1 cellular context compared by ENCODE assay signal in genomic region chr22:33302049-33302545, GRCh38.
TF ChIP-seq lines count a peak whose summit lies in the region.

No MANE protein-coding gene starts in this region.

TF ChIP-seq in HepG2, 621 proteins besides CTCF, POLR2A, EP300 and RAD21 (continued from another document and continues in another):
- TF ChIP-seq, protein P1, sequence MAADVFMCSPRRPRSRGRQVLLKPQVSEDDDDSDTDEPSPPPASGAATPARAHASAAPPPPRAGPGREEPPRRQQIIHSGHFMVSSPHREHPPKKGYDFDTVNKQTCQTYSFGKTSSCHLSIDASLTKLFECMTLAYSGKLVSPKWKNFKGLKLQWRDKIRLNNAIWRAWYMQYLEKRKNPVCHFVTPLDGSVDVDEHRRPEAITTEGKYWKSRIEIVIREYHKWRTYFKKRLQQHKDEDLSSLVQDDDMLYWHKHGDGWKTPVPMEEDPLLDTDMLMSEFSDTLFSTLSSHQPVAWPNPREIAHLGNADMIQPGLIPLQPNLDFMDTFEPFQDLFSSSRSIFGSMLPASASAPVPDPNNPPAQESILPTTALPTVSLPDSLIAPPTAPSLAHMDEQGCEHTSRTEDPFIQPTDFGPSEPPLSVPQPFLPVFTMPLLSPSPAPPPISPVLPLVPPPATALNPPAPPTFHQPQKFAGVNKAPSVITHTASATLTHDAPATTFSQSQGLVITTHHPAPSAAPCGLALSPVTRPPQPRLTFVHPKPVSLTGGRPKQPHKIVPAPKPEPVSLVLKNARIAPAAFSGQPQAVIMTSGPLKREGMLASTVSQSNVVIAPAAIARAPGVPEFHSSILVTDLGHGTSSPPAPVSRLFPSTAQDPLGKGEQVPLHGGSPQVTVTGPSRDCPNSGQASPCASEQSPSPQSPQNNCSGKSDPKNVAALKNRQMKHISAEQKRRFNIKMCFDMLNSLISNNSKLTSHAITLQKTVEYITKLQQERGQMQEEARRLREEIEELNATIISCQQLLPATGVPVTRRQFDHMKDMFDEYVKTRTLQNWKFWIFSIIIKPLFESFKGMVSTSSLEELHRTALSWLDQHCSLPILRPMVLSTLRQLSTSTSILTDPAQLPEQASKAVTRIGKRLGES (CRISPR knock-in tag; IDR thresholded peaks at IDR 0.05; ENCODE audit: borderline replicate concordance) = no peak
- TF ChIP-seq HMGXB3 (CRISPR knock-in tag; IDR thresholded peaks at IDR 0.05; ENCODE audit: borderline replicate concordance) (0 out of 2 replicates have a peak, but pooled peaks have one; percentile 56), TGIF2 (CRISPR knock-in tag; IDR thresholded peaks at IDR 0.05) (peak; percentile 68; the same call in 1 of the 2 replicates), ARNT2 (CRISPR knock-in tag; IDR thresholded peaks at IDR 0.05; ENCODE audit: low read depth) (0 out of 2 replicates have a peak, but pooled peaks have one; percentile 50), HOMEZ (CRISPR knock-in tag; IDR thresholded peaks at IDR 0.05; ENCODE audit: low read depth) (no peak), ETV5 (CRISPR knock-in tag; IDR thresholded peaks at IDR 0.05; ENCODE audit: borderline replicate concordance) (0 out of 2 replicates have a peak, but pooled peaks have one; percentile 51), ELF3 (CRISPR knock-in tag; IDR thresholded peaks at IDR 0.05) (peak; percentile 89), XRCC5 (optimal IDR thresholded peaks at IDR 0.05; ENCODE audit: low read length) (peak; percentile 84), FOSL2 (CRISPR knock-in tag; IDR thresholded peaks at IDR 0.05) (peak; percentile 48), AHR (CRISPR knock-in tag; IDR thresholded peaks at IDR 0.05) (peak; percentile 71; the same call in 1 of the 2 replicates), HDAC2 (CRISPR knock-in tag; IDR thresholded peaks at IDR 0.05) (peak; percentile 51; the same call in 1 of the 2 replicates), PHF21A (CRISPR knock-in tag; IDR thresholded peaks at IDR 0.05) (peak; percentile 42; the same call in 1 of the 2 replicates), ZNF777 (CRISPR knock-in tag; IDR thresholded peaks at IDR 0.05) (no peak), SP1 (IDR thresholded peaks at IDR 0.05) (no peak), SP1 (CRISPR knock-in tag; IDR thresholded peaks at IDR 0.05) (peak; percentile 44), GPBP1L1 (CRISPR knock-in tag; IDR thresholded peaks at IDR 0.05) (no peak), ZNF501 (CRISPR knock-in tag; IDR thresholded peaks at IDR 0.05) (peak; percentile 77; the same call in 1 of the 2 replicates), ZNF878 (CRISPR knock-in tag; IDR thresholded peaks at IDR 0.05) (no peak), FOXK2 (IDR thresholded peaks at IDR 0.05) (no peak), HOXD1 (CRISPR knock-in tag; IDR thresholded peaks at IDR 0.05) (no peak), RCOR2 (CRISPR knock-in tag; IDR thresholded peaks at IDR 0.05) (0 out of 2 replicates have a peak, but pooled peaks have one; percentile 44), MAZ (IDR thresholded peaks at IDR 0.05; ENCODE audit: borderline replicate concordance, low read depth, low read length) (0 out of 2 replicates have a peak, but pooled peaks have one; percentile 37), MAZ (CRISPR knock-in tag; IDR thresholded peaks at IDR 0.05; ENCODE audit: low read depth) (no peak), MXI1 (IDR thresholded peaks at IDR 0.05; ENCODE audit: borderline replicate concordance, low read depth, low read length) (0 out of 3 replicates have a peak, but pooled peaks have one; percentile 39), KDM4B (CRISPR knock-in tag; IDR thresholded peaks at IDR 0.05) (no peak), ZFP36L2 (CRISPR knock-in tag; IDR thresholded peaks at IDR 0.05) (0 out of 2 replicates have a peak, but pooled peaks have one; percentile 46), ZNF44 (CRISPR knock-in tag; IDR thresholded peaks at IDR 0.05) (no peak), ZNF563 (CRISPR knock-in tag; IDR thresholded peaks at IDR 0.05) (no peak), PLRG1 (conservative IDR thresholded peaks at IDR 0.05) (no peak), TSC22D2 (CRISPR knock-in tag; IDR thresholded peaks at IDR 0.05; ENCODE audit: borderline replicate concordance) (no peak), HOXA3 (CRISPR knock-in tag; IDR thresholded peaks at IDR 0.05) (0 out of 2 replicates have a peak, but pooled peaks have one; percentile 49), FOXK1 (CRISPR knock-in tag; IDR thresholded peaks at IDR 0.05; ENCODE audit: borderline replicate concordance, low read depth) (peak; percentile 47; the same call in 1 of the 2 replicates), ZSCAN31 (CRISPR knock-in tag; IDR thresholded peaks at IDR 0.05; ENCODE audit: low read depth) (0 out of 2 replicates have a peak, but pooled peaks have one; percentile 51), ZMYM4 (CRISPR knock-in tag; IDR thresholded peaks at IDR 0.05) (peak; percentile 77), ZNF17 (CRISPR knock-in tag; IDR thresholded peaks at IDR 0.05) (no peak), ZNF841 (CRISPR knock-in tag; IDR thresholded peaks at IDR 0.05; ENCODE audit: borderline replicate concordance) (no peak), DPF2 (CRISPR knock-in tag; IDR thresholded peaks at IDR 0.05; ENCODE audit: borderline replicate concordance, low read depth) (no peak), ZNF879 (CRISPR knock-in tag; IDR thresholded peaks at IDR 0.05) (no peak), THAP9 (CRISPR knock-in tag; IDR thresholded peaks at IDR 0.05; ENCODE audit: borderline replicate concordance) (peak; percentile 54; the same call in 1 of the 2 replicates), FLYWCH1 (CRISPR knock-in tag; IDR thresholded peaks at IDR 0.05) (no peak), SMAD3 (CRISPR knock-in tag; IDR thresholded peaks at IDR 0.05) (0 out of 2 replicates have a peak, but pooled peaks have one; percentile 59), YY1 (IDR thresholded peaks at IDR 0.05; ENCODE audit: insufficient read depth, insufficient replicate concordance, low read depth, low read length) (peak; percentile 45), REXO4 (CRISPR knock-in tag; IDR thresholded peaks at IDR 0.05; ENCODE audit: borderline replicate concordance) (no peak), ZNF724P (CRISPR knock-in tag; IDR thresholded peaks at IDR 0.05; ENCODE audit: borderline replicate concordance) (0 out of 2 replicates have a peak, but pooled peaks have one; percentile 60), ZNF234 (CRISPR knock-in tag; conservative IDR thresholded peaks at IDR 0.05) (no peak)
- TF ChIP-seq, protein P2, sequence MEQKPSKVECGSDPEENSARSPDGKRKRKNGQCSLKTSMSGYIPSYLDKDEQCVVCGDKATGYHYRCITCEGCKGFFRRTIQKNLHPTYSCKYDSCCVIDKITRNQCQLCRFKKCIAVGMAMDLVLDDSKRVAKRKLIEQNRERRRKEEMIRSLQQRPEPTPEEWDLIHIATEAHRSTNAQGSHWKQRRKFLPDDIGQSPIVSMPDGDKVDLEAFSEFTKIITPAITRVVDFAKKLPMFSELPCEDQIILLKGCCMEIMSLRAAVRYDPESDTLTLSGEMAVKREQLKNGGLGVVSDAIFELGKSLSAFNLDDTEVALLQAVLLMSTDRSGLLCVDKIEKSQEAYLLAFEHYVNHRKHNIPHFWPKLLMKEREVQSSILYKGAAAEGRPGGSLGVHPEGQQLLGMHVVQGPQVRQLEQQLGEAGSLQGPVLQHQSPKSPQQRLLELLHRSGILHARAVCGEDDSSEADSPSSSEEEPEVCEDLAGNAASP (CRISPR knock-in tag; IDR thresholded peaks at IDR 0.05; ENCODE audit: borderline replicate concordance) = peak; percentile 59; the same call in 1 of the 2 replicates
- TF ChIP-seq, protein P3, sequence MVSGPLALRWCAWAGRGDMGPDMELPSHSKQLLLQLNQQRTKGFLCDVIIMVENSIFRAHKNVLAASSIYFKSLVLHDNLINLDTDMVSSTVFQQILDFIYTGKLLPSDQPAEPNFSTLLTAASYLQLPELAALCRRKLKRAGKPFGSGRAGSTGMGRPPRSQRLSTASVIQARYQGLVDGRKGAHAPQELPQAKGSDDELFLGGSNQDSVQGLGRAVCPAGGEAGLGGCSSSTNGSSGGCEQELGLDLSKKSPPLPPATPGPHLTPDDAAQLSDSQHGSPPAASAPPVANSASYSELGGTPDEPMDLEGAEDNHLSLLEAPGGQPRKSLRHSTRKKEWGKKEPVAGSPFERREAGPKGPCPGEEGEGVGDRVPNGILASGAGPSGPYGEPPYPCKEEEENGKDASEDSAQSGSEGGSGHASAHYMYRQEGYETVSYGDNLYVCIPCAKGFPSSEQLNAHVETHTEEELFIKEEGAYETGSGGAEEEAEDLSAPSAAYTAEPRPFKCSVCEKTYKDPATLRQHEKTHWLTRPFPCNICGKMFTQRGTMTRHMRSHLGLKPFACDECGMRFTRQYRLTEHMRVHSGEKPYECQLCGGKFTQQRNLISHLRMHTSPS (CRISPR knock-in tag; IDR thresholded peaks at IDR 0.05; ENCODE audit: low read depth) = 0 out of 2 replicates have a peak, but pooled peaks have one; percentile 48
- TF ChIP-seq, protein P4, sequence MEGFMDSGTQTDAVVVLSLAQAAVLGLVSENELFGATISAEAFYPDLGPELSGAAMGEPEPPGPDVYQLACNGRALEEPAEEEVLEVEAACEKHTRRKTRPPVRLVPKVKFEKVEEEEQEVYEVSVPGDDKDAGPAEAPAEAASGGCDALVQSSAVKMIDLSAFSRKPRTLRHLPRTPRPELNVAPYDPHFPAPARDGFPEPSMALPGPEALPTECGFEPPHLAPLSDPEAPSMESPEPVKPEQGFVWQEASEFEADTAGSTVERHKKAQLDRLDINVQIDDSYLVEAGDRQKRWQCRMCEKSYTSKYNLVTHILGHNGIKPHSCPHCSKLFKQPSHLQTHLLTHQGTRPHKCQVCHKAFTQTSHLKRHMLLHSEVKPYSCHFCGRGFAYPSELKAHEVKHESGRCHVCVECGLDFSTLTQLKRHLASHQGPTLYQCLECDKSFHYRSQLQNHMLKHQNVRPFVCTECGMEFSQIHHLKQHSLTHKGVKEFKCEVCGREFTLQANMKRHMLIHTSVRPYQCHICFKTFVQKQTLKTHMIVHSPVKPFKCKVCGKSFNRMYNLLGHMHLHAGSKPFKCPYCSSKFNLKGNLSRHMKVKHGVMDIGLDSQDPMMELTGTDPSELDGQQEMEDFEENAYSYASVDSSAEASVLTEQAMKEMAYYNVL (CRISPR knock-in tag; IDR thresholded peaks at IDR 0.05; ENCODE audit: borderline replicate concordance) = 0 out of 2 replicates have a peak, but pooled peaks have one; percentile 66
